17 cellular contexts compared by ENCODE assay signal in the genomic region with DNA sequence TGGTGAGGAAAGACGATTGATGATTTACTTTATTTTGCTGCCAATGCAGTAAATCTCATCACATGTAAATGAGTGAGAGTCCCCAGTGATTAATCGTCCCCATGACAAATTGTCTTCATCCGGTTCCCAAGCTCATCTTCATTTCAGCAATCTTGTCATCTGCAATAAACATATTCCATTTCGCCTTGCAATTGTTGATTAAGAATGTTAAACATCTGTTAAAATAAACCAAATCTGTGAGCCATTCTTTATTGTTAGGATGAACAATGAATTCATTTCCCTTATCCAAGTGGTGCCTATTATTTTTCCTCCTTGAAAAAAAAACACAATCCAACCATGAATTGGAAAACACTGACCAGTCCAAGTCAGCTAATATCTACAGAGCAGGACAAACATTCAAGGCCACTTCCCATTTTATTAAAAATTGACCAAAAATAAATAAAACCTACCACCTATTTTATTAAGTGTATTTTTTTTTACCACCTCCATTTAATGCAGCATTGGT. TPM values are rescaled to one million over a fixed set of nuclear protein-coding genes. Genes with fewer than 3 reads are reported as not detected.
DNase-seq lines count a peak whose midpoint lies in the region; ATAC-seq and TF ChIP-seq lines count a peak whose summit lies in the region.
"Had no signal": no experiment of that assay in that cellular context is flagged by ENCODE, and none has a peak within 500 bp of the region (broad histone marks: within the 10 kb centered on the region; RNA-seq: fewer than 3 reads in every experiment).

No MANE protein-coding gene starts in this region.

- H3K4me3 ChIP-seq in heart left ventricle (no peak overlapping the region), foreskin fibroblast (ENCODE audit: low read depth in 1 of 2, low read length in 2 of 2) (no peak overlapping the region)
- H3K4me3 ChIP-seq: BLaER1 treated with 17β-estradiol and CSF1 and Interleukin-3, amounts not matched to agents 10 nM and 100 nM; GM23248 had no signal

- ATAC-seq in heart left ventricle (peak in 1 of 4 donors; percentile 78), Right ventricle myocardium inferior (no peak)
- ATAC-seq: HCT116, HepG2 had no signal

- H3K4me1 ChIP-seq in heart left ventricle = peaks cover 0 to 26% (median 0%) of the 10 kb centered on the region in 12 donors

- H3K9me3 ChIP-seq in heart left ventricle = peaks cover 0 to 7% (median 0%) of the 10 kb centered on the region in 12 donors

- H3K36me3 ChIP-seq in heart left ventricle = no peaks in the 10 kb centered on the region
- H3K36me3 ChIP-seq: BLaER1 treated with 17β-estradiol and CSF1 and Interleukin-3, amounts not matched to agents 10 nM and 100 nM had no signal

- TF ChIP-seq CTCF in heart left ventricle (IDR thresholded peaks at IDR 0.05) (no peak), foreskin fibroblast (IDR thresholded peaks at IDR 0.05; ENCODE audit: low read depth, low read length) (no peak)

- DNase-seq in heart left ventricle (no peak), Right ventricle myocardium inferior (ENCODE audit: missing footprints) (no peak), dermis blood vessel endothelial cell (peak; percentile 13), medulla oblongata (ENCODE audit: extremely low spot score) (peak; percentile 8), NCI-H1105 (lab: John Stamatoyannopoulos, UW) (no peak), foreskin fibroblast (no peak), T-helper 2 cell (no peak)
- DNase-seq: ACHN; Calu3; CD4-positive, CD25-positive, alpha-beta regulatory T cell; DMS 273 treated with DMSO at 0.1 percent for 48 hours; GM23248 had no signal

- intact Hi-C loops in heart left ventricle (cut with DNase I) (loop anchor here in 1 of 10 donors (5.0 kb wide), 1 partner anchor 247 kb away; no protein-coding TSS in a partner anchor), Right ventricle myocardium inferior (cut with DNase I) (no loop called here)

- WGBS in heart left ventricle, 4 donors = 57 to 67% (median 64%) methylated on average over 4 of the region's 4 CpGs

- H3K27ac ChIP-seq in heart left ventricle = peak overlapping the region in 9 of 12 donors; percentile 1 to 80 (median 65)
- H3K27ac ChIP-seq: 22Rv1; BLaER1 treated with 17β-estradiol and CSF1 and Interleukin-3, amounts not matched to agents 10 nM and 100 nM; GM23248 had no signal

- H3K27me3 ChIP-seq in heart left ventricle = peaks cover 0 to 6% (median 0%) of the 10 kb centered on the region in 9 donors
- H3K27me3 ChIP-seq: BLaER1 treated with 17β-estradiol and CSF1 and Interleukin-3, amounts not matched to agents 10 nM and 100 nM had no signal

- TF ChIP-seq POLR2A in heart left ventricle (IDR thresholded peaks at IDR 0.05) = no peak

RNA-seq across cellular contexts. Expression of gene NPS, which starts 36.5 kb away (rescaled TPM):
- total RNA-seq in heart left ventricle = not detected
- polyA plus RNA-seq in heart left ventricle = not detected
- not detected for total RNA-seq in Right ventricle myocardium inferior
- not detected in 2 replicates for total RNA-seq in dermis blood vessel endothelial cell
- total RNA-seq: Calu3; CD4-positive, CD25-positive, alpha-beta regulatory T cell; Daoy; GM23248; HepG2 had no signal
- polyA plus RNA-seq: CD4-positive, CD25-positive, alpha-beta regulatory T cell; GM23248; HepG2 had no signal

Comparison
In these comparisons a context has a peak if more than half of its experiments do, and no peak if none do; other contexts are left out.
1. DNase-seq: peak in dermis blood vessel endothelial cell (single experiment) and medulla oblongata (single experiment); none in heart left ventricle (0 of 5), Right ventricle myocardium inferior (single experiment), NCI-H1105 (single experiment), foreskin fibroblast (0 of 2) and T-helper 2 cell (0 of 5).